In the genomic region with DNA sequence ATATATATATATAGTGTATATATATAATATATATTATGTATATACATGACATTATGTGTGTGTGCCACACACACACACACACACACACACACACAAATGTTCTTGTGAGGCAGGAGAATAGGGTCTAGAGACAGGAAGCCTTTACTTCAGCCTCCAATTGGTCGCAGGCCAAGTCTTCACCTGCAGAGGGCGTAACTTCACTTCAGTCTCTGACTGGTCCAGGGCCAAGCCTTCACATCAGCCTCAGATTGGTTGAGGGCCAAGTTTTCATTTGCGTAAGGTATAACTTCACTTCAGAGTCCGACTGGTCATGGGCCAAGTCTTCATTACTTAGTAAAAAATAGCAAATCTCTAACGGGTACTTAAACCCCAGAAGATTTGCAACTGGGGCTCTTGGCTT, we compare ENCODE assay signal across 9 cellular contexts. TPM values are rescaled to one million over a fixed set of nuclear protein-coding genes. Genes with fewer than 3 reads are reported as not detected.
DNase-seq lines count a peak whose midpoint lies in the region; ATAC-seq, FAIRE-seq and TF ChIP-seq lines count a peak whose summit lies in the region.
"Had no signal": no experiment of that assay in that cellular context is flagged by ENCODE, and none has a peak within 500 bp of the region (broad histone marks: within the 10 kb centered on the region; RNA-seq: fewer than 3 reads in every experiment).

No MANE protein-coding gene starts in this region.

- CTCF ChIA-PET in Panc1 (lab: Charles Lee), result no interaction called here

- H3K4me3 ChIP-seq in GM23338 (no peak overlapping the region), Panc1 (ENCODE audit: low read depth in 2 of 2, low read length in 2 of 2) (no peak overlapping the region), bronchial epithelial cell (ENCODE audit: low read depth, low read length) (no peak overlapping the region), tibial artery (no peak overlapping the region), spleen (no peak overlapping the region)

- H3K9me3 ChIP-seq in Panc1 (ENCODE audit: control insufficient read depth, insufficient read depth, low read depth, low read length), result no peaks in the 10 kb centered on the region
- H3K9me3 ChIP-seq in tibial artery, result no peaks in the 10 kb centered on the region
- peaks cover 0 to 3% (median 0%) of the 10 kb centered on the region in 8 donors for H3K9me3 ChIP-seq in spleen

- POLR2A ChIA-PET in Panc1 (lab: Charles Lee), result no interaction called here

- H3K27ac ChIP-seq in GM23338 (ENCODE audit: low read depth) (no peak overlapping the region), Panc1 (ENCODE audit: low read length) (no peak overlapping the region), tibial artery (no peak overlapping the region), spleen (no peak overlapping the region)

- no peaks in the 10 kb centered on the region for H3K9me3 Mint-ChIP-seq in GM23338

- no peaks in the 10 kb centered on the region for H4K20me1 ChIP-seq in GM23338 (replicated peaks; ENCODE audit: insufficient read depth)

- ATAC-seq in GM23338 (peak; percentile 95), Panc1 (no peak), GM18861 (IDR thresholded peaks at IDR 0.05; ENCODE audit: unreplicated experiment) (no peak), GM21360 (IDR thresholded peaks at IDR 0.05; ENCODE audit: unreplicated experiment) (no peak)
- ATAC-seq: stimulated activated memory B cell treated with anti-CD40 and anti-IgM and Interleukin-4, amounts not matched to agents 10 μg/mL and 1 μg/mL and 100 μg/mL, for 72 hours had no signal

- intact Hi-C loops in Panc1 (cut with micrococcal nuclease; ENCODE audit: unreplicated experiment), result loop anchor here (10.0 kb wide), 1 partner anchor 51 kb away; no protein-coding TSS in a partner anchor
- intact Hi-C loops in tibial artery (cut with DNase I; ENCODE audit: low total_unique reads), result no loop called here
- intact Hi-C loops in spleen (cut with DNase I; ENCODE audit: low total_unique reads), result no loop called here

- no peaks in the 10 kb centered on the region for H3K36me3 Mint-ChIP-seq in GM23338 (ENCODE audit: low read depth)
- H3K36me3 Mint-ChIP-seq: stimulated activated memory B cell treated with anti-CD40 and anti-IgM and Interleukin-4, amounts not matched to agents 10 μg/mL and 1 μg/mL and 100 μg/mL, for 72 hours had no signal

- H3K36me3 ChIP-seq in GM23338 (ENCODE audit: insufficient read depth), result no peaks in the 10 kb centered on the region
- H3K36me3 ChIP-seq in Panc1 (ENCODE audit: control insufficient read depth, insufficient read depth, low read length), result no peaks in the 10 kb centered on the region
- H3K36me3 ChIP-seq in bronchial epithelial cell (ENCODE audit: control insufficient read depth, insufficient read depth, low read length), result no peaks in the 10 kb centered on the region
- H3K36me3 ChIP-seq in tibial artery, result no peaks in the 10 kb centered on the region
- no peaks in the 10 kb centered on the region for H3K36me3 ChIP-seq in spleen

- peak; percentile 81 to 93 for TF ChIP-seq CTCF in GM23338 (conservative IDR thresholded peaks at IDR 0.05; ENCODE audit: low read depth in 2 of 2)
- TF ChIP-seq CTCF in Panc1 (IDR thresholded peaks at IDR 0.05), result peak; percentile 39
- TF ChIP-seq CTCF in bronchial epithelial cell (IDR thresholded peaks at IDR 0.05; ENCODE audit: insufficient read depth, low read length, severe bottlenecking), result peak; percentile 50
- no peak for TF ChIP-seq CTCF in tibial artery (IDR thresholded peaks at IDR 0.05)
- TF ChIP-seq CTCF in spleen (IDR thresholded peaks at IDR 0.05 in 8 of 11, conservative IDR thresholded peaks at IDR 0.05 in 3 of 11), result no peak

- no peak overlapping the region for H3K4me2 ChIP-seq in GM23338

- no peak for TF ChIP-seq POLR2A in spleen (IDR thresholded peaks at IDR 0.05)

- DNase-seq in GM23338 (ENCODE audit: low spot score) (peak; percentile 84), Panc1 (ENCODE audit: low read depth, low spot score) (no peak), bronchial epithelial cell (ENCODE audit: low read depth) (peak; percentile 44), tibial artery (no peak), spleen (no peak)
- DNase-seq in stimulated activated CD4-positive, alpha-beta T cell treated with anti-CD3 and anti-CD28 coated beads, Interleukin-1b, Interleukin-23, amount 100 ng/mL, for 48 hours, result peak; percentile 47

- H3K27me3 Mint-ChIP-seq in GM23338 (ENCODE audit: insufficient read depth, low read depth, poor library complexity), result no peaks in the 10 kb centered on the region
- H3K27me3 Mint-ChIP-seq: stimulated activated memory B cell treated with anti-CD40 and anti-IgM and Interleukin-4, amounts not matched to agents 10 μg/mL and 1 μg/mL and 100 μg/mL, for 72 hours had no signal

- no peaks in the 10 kb centered on the region for H3K4me1 Mint-ChIP-seq in GM23338
- H3K4me1 Mint-ChIP-seq: stimulated activated memory B cell treated with anti-CD40 and anti-IgM and Interleukin-4, amounts not matched to agents 10 μg/mL and 1 μg/mL and 100 μg/mL, for 72 hours had no signal

- H3K27ac Mint-ChIP-seq in GM23338, result no peak overlapping the region
- H3K27ac Mint-ChIP-seq: stimulated activated memory B cell treated with anti-CD40 and anti-IgM and Interleukin-4, amounts not matched to agents 10 μg/mL and 1 μg/mL and 100 μg/mL, for 72 hours had no signal

- H2AFZ ChIP-seq in GM23338, result 0 out of 2 replicates have a peak overlapping the region, but pooled peaks have one; percentile 12

- WGBS in spleen, 5 donors, result 78 to 90% (median 84%) methylated on average over 5 of the region's 5 CpGs

- no peaks in the 10 kb centered on the region for H3K4me1 ChIP-seq in GM23338 (ENCODE audit: insufficient read depth)
- H3K4me1 ChIP-seq in Panc1 (ENCODE audit: control insufficient read depth, insufficient read depth, low read length), result no peaks in the 10 kb centered on the region
- H3K4me1 ChIP-seq in tibial artery, result no peaks in the 10 kb centered on the region
- H3K4me1 ChIP-seq in spleen, result no peaks in the 10 kb centered on the region

- in situ Hi-C loops in Panc1 (cut with HindIII; ENCODE audit: low pct_unique_long_range_greater_than_20kb, low sequenced_read_pairs), result no loop called here

- no TSS peak for BruUV-seq in Panc1 (replicated peaks; lab: Mats Ljungman, UMichigan)

- H3K27me3 ChIP-seq in GM23338 (ENCODE audit: insufficient read depth), result no peaks in the 10 kb centered on the region
- no peaks in the 10 kb centered on the region for H3K27me3 ChIP-seq in Panc1 (ENCODE audit: control insufficient read depth, insufficient read depth, low read length)
- no peaks in the 10 kb centered on the region for H3K27me3 ChIP-seq in bronchial epithelial cell (ENCODE audit: control insufficient read depth, insufficient read depth, low read length)
- peaks cover 0 to under 1% of the 10 kb centered on the region in 2 donors for H3K27me3 ChIP-seq in tibial artery
- H3K27me3 ChIP-seq in spleen (replicated peaks in 1 of 7), result no peaks in the 10 kb centered on the region

- no peak for FAIRE-seq in bronchial epithelial cell (lab: Jason Lieb, UNC)

- no peaks in the 10 kb centered on the region for H3K9me2 ChIP-seq in GM23338 (ENCODE audit: insufficient read depth)

- H3K79me2 ChIP-seq in GM23338 (replicated peaks; ENCODE audit: insufficient read depth), result no peaks in the 10 kb centered on the region

- H3F3A ChIP-seq in GM23338 (replicated peaks; ENCODE audit: low read depth), result no peaks in the 10 kb centered on the region

- H3K4me3 Mint-ChIP-seq in GM23338, result no peak overlapping the region
- H3K4me3 Mint-ChIP-seq: stimulated activated memory B cell treated with anti-CD40 and anti-IgM and Interleukin-4, amounts not matched to agents 10 μg/mL and 1 μg/mL and 100 μg/mL, for 72 hours had no signal

RNA-seq across cellular contexts. Expression of gene SS18, which starts 13.2 kb away (rescaled TPM):
- 139 and 148 TPM in 2 replicates for total RNA-seq in GM23338 (2014; rRNA removed; shearing (Covaris generic))
- 33.4 and 41.3 TPM in 2 replicates for polyA plus RNA-seq in GM23338 (2016; fragmentation: Nextera tagmentation; extraction: Ambion mirVana)
- 99.1 TPM for total RNA-seq in Panc1 (2021; ENCODE audit: unreplicated experiment)
- polyA plus RNA-seq in Panc1 (2012; ENCODE audit: insufficient read length), result 90.0 TPM
- 128 and 134 TPM in 2 replicates for total RNA-seq in bronchial epithelial cell
- total RNA-seq in spleen, result 100 to 1,000 TPM in 3 of 7 donors, 10 to 100 TPM in 4; 47.3 to 250 (median 71.5) TPM
- polyA plus RNA-seq in spleen, result 10 to 100 TPM; 26.8 to 34.2 (median 27.6) TPM

RNA-seq across cellular contexts. Expression of gene PSMA8, which starts 30.1 kb away (rescaled TPM):
- not detected in 2 replicates for total RNA-seq in GM23338 (2014; rRNA removed; shearing (Covaris generic))
- not detected in 2 replicates for polyA plus RNA-seq in GM23338 (2016; fragmentation: Nextera tagmentation; extraction: Ambion mirVana)
- not detected for total RNA-seq in Panc1 (2021; ENCODE audit: unreplicated experiment)
- polyA plus RNA-seq in Panc1 (2012; ENCODE audit: insufficient read length), result not detected
- not detected in 2 replicates for total RNA-seq in bronchial epithelial cell
- under 1 TPM in 4 of 7 donors, not detected in 3; 0.34 to 0.79 (median 0.73) TPM for total RNA-seq in spleen
- polyA plus RNA-seq in spleen, result 1 to 10 TPM in 1 of 3 donors, under 1 TPM in 2; 0.61 to 1.4 (median 0.93) TPM

Comparison
In these comparisons a context has a peak if more than half of its experiments do, and no peak if none do; other contexts are left out.
1. DNase-seq: peak in GM23338 (single experiment), bronchial epithelial cell (single experiment) and stimulated activated CD4-positive, alpha-beta T cell treated with anti-CD3 and anti-CD28 coated beads, Interleukin-1b, Interleukin-23, amount 100 ng/mL, for 48 hours (single experiment); none in Panc1 (single experiment), tibial artery (0 of 2) and spleen (single experiment).
2. CTCF ChIP-seq: peak in GM23338 (2 of 2), Panc1 (single experiment) and bronchial epithelial cell (single experiment); none in tibial artery (0 of 2) and spleen (0 of 11).